14 cellular contexts compared by ENCODE assay signal in the genomic region with DNA sequence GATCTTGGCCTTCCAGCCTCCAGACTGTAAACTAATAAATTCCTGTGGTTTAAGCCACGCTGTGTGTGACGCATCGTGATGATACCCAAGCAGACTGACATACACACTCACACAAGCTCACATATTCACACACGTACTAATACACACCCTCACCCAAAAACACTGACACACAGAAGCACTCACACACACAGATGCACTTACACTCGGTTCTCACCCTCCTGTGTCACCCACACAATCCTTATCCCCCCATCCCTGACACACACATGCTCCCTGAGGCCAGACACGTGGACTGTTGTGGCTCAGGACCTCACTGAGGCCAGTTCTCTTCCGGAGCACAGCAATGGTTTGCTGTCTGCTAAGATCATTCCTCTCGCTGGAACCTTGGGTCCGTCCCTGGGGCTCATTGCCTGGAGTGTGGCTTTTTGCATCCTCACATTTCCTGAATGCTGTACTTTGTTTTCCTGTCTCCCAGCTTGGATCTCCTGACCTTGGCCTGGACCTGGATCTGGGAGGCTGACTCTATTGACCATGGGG.
DNase-seq lines count a peak whose midpoint lies in the region; ATAC-seq, FAIRE-seq and TF ChIP-seq lines count a peak whose summit lies in the region.
"Had no signal": no experiment of that assay in that cellular context is flagged by ENCODE, and none has a peak within 500 bp of the region (broad histone marks: within the 10 kb centered on the region; RNA-seq: fewer than 3 reads in every experiment).

No MANE protein-coding gene starts in this region.

- H3K4me1 Mint-ChIP-seq in activated naive CD4-positive, alpha-beta T cell treated with anti-CD3 and anti-CD28 coated beads, Interleukin-2, amount 50 U/mL, for 24 hours: peaks cover 10% of the 10 kb centered on the region
- H3K4me1 Mint-ChIP-seq in stimulated activated memory B cell treated with anti-CD40 and anti-IgM and Interleukin-4, amounts not matched to agents 10 μg/mL and 1 μg/mL and 100 μg/mL, for 72 hours: peaks cover 81% of the 10 kb centered on the region
- H3K4me1 Mint-ChIP-seq: nephron had no signal

- H3K27ac Mint-ChIP-seq in activated naive CD4-positive, alpha-beta T cell treated with anti-CD3 and anti-CD28 coated beads, Interleukin-2, amount 50 U/mL, for 24 hours: peak overlapping the region; percentile 9
- H3K27ac Mint-ChIP-seq in stimulated activated memory B cell treated with anti-CD40 and anti-IgM and Interleukin-4, amounts not matched to agents 10 μg/mL and 1 μg/mL and 100 μg/mL, for 72 hours: no peak overlapping the region
- H3K27ac Mint-ChIP-seq: dendritic cell treated with granulocyte-macrophage colony-stimulating factor and Interleukin-4, amounts not matched to agents 40 ng/mL and 50 ng/mL, for 4 days; nephron had no signal

- H3K27me3 Mint-ChIP-seq in activated naive CD4-positive, alpha-beta T cell treated with anti-CD3 and anti-CD28 coated beads, Interleukin-2, amount 50 U/mL, for 24 hours: no peaks in the 10 kb centered on the region
- H3K27me3 Mint-ChIP-seq in stimulated activated memory B cell treated with anti-CD40 and anti-IgM and Interleukin-4, amounts not matched to agents 10 μg/mL and 1 μg/mL and 100 μg/mL, for 72 hours: no peaks in the 10 kb centered on the region

- peaks cover 8% of the 10 kb centered on the region for H3K4me1 ChIP-seq in foreskin keratinocyte
- H3K4me1 ChIP-seq: A549 had no signal

- H3K4me3 Mint-ChIP-seq in activated naive CD4-positive, alpha-beta T cell treated with anti-CD3 and anti-CD28 coated beads, Interleukin-2, amount 50 U/mL, for 24 hours: no peak overlapping the region
- H3K4me3 Mint-ChIP-seq in stimulated activated memory B cell treated with anti-CD40 and anti-IgM and Interleukin-4, amounts not matched to agents 10 μg/mL and 1 μg/mL and 100 μg/mL, for 72 hours: no peak overlapping the region
- H3K4me3 Mint-ChIP-seq: dendritic cell treated with granulocyte-macrophage colony-stimulating factor and Interleukin-4, amounts not matched to agents 40 ng/mL and 50 ng/mL, for 4 days; nephron had no signal

- no peak for TF ChIP-seq CTCF in foreskin keratinocyte (conservative IDR thresholded peaks at IDR 0.05)

- DNase-seq in activated naive CD4-positive, alpha-beta T cell (lab: John Stamatoyannopoulos, UW): no peak
- DNase-seq in T1000 (lab: John Stamatoyannopoulos, UW) (peak; percentile 50), foreskin keratinocyte (peak; percentile 91 to 96), urothelium cell line (ENCODE audit: low spot score) (peak; percentile 71), GM19240 (ENCODE audit: insufficient read length, low spot score) (no peak), ACHN (no peak)
- DNase-seq: NCI-H1417 treated with DMSO at 0.1 percent for 48 hours; stimulated activated CD4-positive, alpha-beta T cell treated with anti-CD3 and anti-CD28 coated beads, Interleukin-4, amount 100 ng/mL, for 1 hour had no signal

- H3K27ac ChIP-seq in foreskin keratinocyte: peak overlapping the region; percentile 53
- H3K27ac ChIP-seq: VCaP had no signal

- peak; percentile 96 for ATAC-seq in foreskin keratinocyte
- no peak for ATAC-seq in stimulated activated memory B cell treated with anti-CD40 and anti-IgM and Interleukin-4, amounts not matched to agents 10 μg/mL and 1 μg/mL and 100 μg/mL, for 72 hours

- no peaks in the 10 kb centered on the region for H3K9me3 Mint-ChIP-seq in activated naive CD4-positive, alpha-beta T cell treated with anti-CD3 and anti-CD28 coated beads, Interleukin-2, amount 50 U/mL, for 24 hours
- H3K9me3 Mint-ChIP-seq in stimulated activated memory B cell treated with anti-CD40 and anti-IgM and Interleukin-4, amounts not matched to agents 10 μg/mL and 1 μg/mL and 100 μg/mL, for 72 hours: no peaks in the 10 kb centered on the region
- H3K9me3 Mint-ChIP-seq: dendritic cell treated with granulocyte-macrophage colony-stimulating factor and Interleukin-4, amounts not matched to agents 40 ng/mL and 50 ng/mL, for 4 days; nephron had no signal

- in situ Hi-C loops in ACHN (cut with HindIII; ENCODE audit: low pct_ligation_motif_present, low pct_unique_long_range_greater_than_20kb, low sequenced_read_pairs): no loop called here

- peak; percentile 97 for FAIRE-seq in urothelium cell line (lab: Jason Lieb, UNC)
- FAIRE-seq: A549 had no signal

- H3K27me3 ChIP-seq in foreskin keratinocyte: no peaks in the 10 kb centered on the region

- no peaks in the 10 kb centered on the region for H3K36me3 Mint-ChIP-seq in activated naive CD4-positive, alpha-beta T cell treated with anti-CD3 and anti-CD28 coated beads, Interleukin-2, amount 50 U/mL, for 24 hours
- no peaks in the 10 kb centered on the region for H3K36me3 Mint-ChIP-seq in stimulated activated memory B cell treated with anti-CD40 and anti-IgM and Interleukin-4, amounts not matched to agents 10 μg/mL and 1 μg/mL and 100 μg/mL, for 72 hours

Comparison
In these comparisons a context has a peak if more than half of its experiments do, and no peak if none do; other contexts are left out.
1. DNase-seq: peak in T1000 (single experiment), foreskin keratinocyte (2 of 2) and urothelium cell line (single experiment); none in activated naive CD4-positive, alpha-beta T cell (0 of 4), GM19240 (single experiment) and ACHN (single experiment).